In genomic region chr1:7669559-7670208, GRCh38 we compare ENCODE assay signal across 8 cellular contexts.
DNase-seq lines count a peak whose midpoint lies in the region; ATAC-seq, FAIRE-seq and TF ChIP-seq lines count a peak whose summit lies in the region.

No MANE protein-coding gene starts in this region.

- ATAC-seq in stimulated activated effector memory CD8-positive, alpha-beta T cell treated with anti-CD3 and anti-CD28 coated beads, Interleukin-12 subunit alpha, Interleukin-12 subunit beta, amount 100 ng/mL, for 72 hours = peak; percentile 73
- ATAC-seq in GM21825 (IDR thresholded peaks at IDR 0.05; ENCODE audit: unreplicated experiment) = no peak

- peaks cover 6% of the 10 kb centered on the region for H3K36me3 Mint-ChIP-seq in stimulated activated effector memory CD8-positive, alpha-beta T cell treated with anti-CD3 and anti-CD28 coated beads, Interleukin-12 subunit alpha, Interleukin-12 subunit beta, amount 100 ng/mL, for 72 hours

- DNase-seq in 8988T (peak; percentile 77), GM12892 (ENCODE audit: insufficient read length) (peak; percentile 73), NCI-H345 treated with DMSO at 0.1 percent for 48 hours (lab: John Stamatoyannopoulos, UW; ENCODE audit: unreplicated experiment) (peak; percentile 44), epidermal melanocyte (ENCODE audit: insufficient read length, low spot score) (peak; percentile 50), middle frontal gyrus (ENCODE audit: extremely low spot score, low spot score) (peak; percentile 47)
- peak; percentile 13 to 30 for DNase-seq in activated CD8-positive, alpha-beta memory T cell treated with anti-CD3 and anti-CD28 coated beads for 4 hours (ENCODE audit: low read depth in 2 of 2)
- peak; percentile 59 to 76 for DNase-seq in stimulated activated effector memory CD8-positive, alpha-beta T cell treated with anti-CD3 and anti-CD28 coated beads, Interleukin-12 subunit alpha, Interleukin-12 subunit beta, amount 100 ng/mL, for 72 hours (ENCODE audit: low spot score in 2 of 2)

- FAIRE-seq in GM12892 (lab: Jason Lieb, UNC) = no peak

- H3K4me3 Mint-ChIP-seq in stimulated activated effector memory CD8-positive, alpha-beta T cell treated with anti-CD3 and anti-CD28 coated beads, Interleukin-12 subunit alpha, Interleukin-12 subunit beta, amount 100 ng/mL, for 72 hours = peak overlapping the region; percentile 58

- no peak for TF ChIP-seq POLR2A in GM12892 (IDR thresholded peaks at IDR 0.05; ENCODE audit: low read depth, low read length)

- peak overlapping the region; percentile 68 for H3K27ac Mint-ChIP-seq in stimulated activated effector memory CD8-positive, alpha-beta T cell treated with anti-CD3 and anti-CD28 coated beads, Interleukin-12 subunit alpha, Interleukin-12 subunit beta, amount 100 ng/mL, for 72 hours

- no peaks in the 10 kb centered on the region for H3K9me3 Mint-ChIP-seq in stimulated activated effector memory CD8-positive, alpha-beta T cell treated with anti-CD3 and anti-CD28 coated beads, Interleukin-12 subunit alpha, Interleukin-12 subunit beta, amount 100 ng/mL, for 72 hours

- peaks cover 38% of the 10 kb centered on the region for H3K4me1 Mint-ChIP-seq in stimulated activated effector memory CD8-positive, alpha-beta T cell treated with anti-CD3 and anti-CD28 coated beads, Interleukin-12 subunit alpha, Interleukin-12 subunit beta, amount 100 ng/mL, for 72 hours

Comparison
In these comparisons a context has a peak if more than half of its experiments do, and no peak if none do; other contexts are left out.
1. DNase-seq: peak in every context shown above with its lines; median percentile 77 in 8988T; 73 in GM12892; 68 in stimulated activated effector memory CD8-positive, alpha-beta T cell treated with anti-CD3 and anti-CD28 coated beads, Interleukin-12 subunit alpha, Interleukin-12 subunit beta, amount 100 ng/mL, for 72 hours; 50 in epidermal melanocyte; 47 in middle frontal gyrus; 44 in NCI-H345 treated with DMSO at 0.1 percent for 48 hours; 22 in activated CD8-positive, alpha-beta memory T cell treated with anti-CD3 and anti-CD28 coated beads for 4 hours.